Comparison of ENCODE assay signal across 15 cellular contexts in genomic region chr19:40740747-40741146, GRCh38. TPM values are rescaled to one million over a fixed set of nuclear protein-coding genes. Genes with fewer than 3 reads are reported as not detected.
DNase-seq lines count a peak whose midpoint lies in the region; ATAC-seq, FAIRE-seq and TF ChIP-seq lines count a peak whose summit lies in the region.
"Had no signal": no experiment of that assay in that cellular context is flagged by ENCODE, and none has a peak within 500 bp of the region (broad histone marks: within the 10 kb centered on the region; RNA-seq: fewer than 3 reads in every experiment).

No MANE protein-coding gene starts in this region.

- no peak for ATAC-seq in WTC11
- ATAC-seq: activated T-cell treated with anti-CD3 and anti-CD28 coated beads, Interleukin-2, amount 50 U/mL, for 72 hours had no signal

- peak overlapping the region; percentile 5 for H3K4me3 ChIP-seq in coronary artery
- H3K4me3 ChIP-seq in small intestine (ENCODE audit: low read depth in 1 of 2, low read length in 2 of 2) = no peak overlapping the region
- H3K4me3 ChIP-seq in Caco-2 (ENCODE audit: low read depth, low read length) = no peak overlapping the region
- H3K4me3 ChIP-seq: lung had no signal

- H3K36me3 ChIP-seq in small intestine (ENCODE audit: control insufficient read depth in 2 of 2, insufficient read depth in 2 of 2, low read length in 2 of 2) (peaks cover 0 to 9% of the 10 kb centered on the region in 2 donors), Caco-2 (ENCODE audit: control insufficient read depth, insufficient read depth, low read length) (peaks cover 5% of the 10 kb centered on the region)

- DNase-seq in GM03348 (ENCODE audit: low spot score) (peak; percentile 74), coronary artery (ENCODE audit: low spot score) (peak; percentile 84), hippocampal formation (lab: John Stamatoyannopoulos, UW) (peak; percentile 29 to 68), small intestine (no peak), WTC11 (ENCODE audit: low spot score) (no peak), Caco-2 (no peak), NCI-H524 treated with DMSO at 0.1 percent for 48 hours (lab: John Stamatoyannopoulos, UW) (no peak)
- no peak for DNase-seq in activated T-cell treated with anti-CD3 and anti-CD28 coated beads, Interleukin-2, amount 50 U/mL, for 48 hours
- DNase-seq: activated T-cell treated with anti-CD3 and anti-CD28 coated beads, Interleukin-2, amount 50 U/mL, for 72 hours; DMS 273 treated with DMSO at 0.1 percent for 48 hours; effector memory CD4-positive, alpha-beta T cell; MM.1S; NCI-H82 had no signal

- H3K27ac ChIP-seq in coronary artery (peak overlapping the region in 1 of 2 donors; percentile 79), small intestine (ENCODE audit: low read depth in 1 of 2, low read length in 1 of 2) (peak overlapping the region; percentile 2 to 33)

- CTCF ChIA-PET in WTC11 (lab: Charles Lee) (interaction anchor here (1.0 to 1.6 kb wide), 3 partner anchors 38 to 78 kb away, joined by 3 to 4 read pairs (median 3); partner anchors contain the start of gene EGLN2), Caco-2 (lab: Charles Lee) (no interaction called here)

- H3K4me3 Mint-ChIP-seq in WTC11 = no peak overlapping the region
- H3K4me3 Mint-ChIP-seq in Caco-2 (ENCODE audit: unreplicated experiment) = no peak overlapping the region
- H3K4me3 Mint-ChIP-seq: activated T-cell treated with anti-CD3 and anti-CD28 coated beads, Interleukin-2, amount 50 U/mL, for 72 hours had no signal

- 67 to 76% (median 72%) methylated on average over 6 of the region's 6 CpGs for WGBS in small intestine, 3 donors

- H3K9me3 ChIP-seq in small intestine (ENCODE audit: control insufficient read depth, low read depth) = no peaks in the 10 kb centered on the region
- H3K9me3 ChIP-seq in Caco-2 = no peaks in the 10 kb centered on the region

- POLR2A ChIA-PET in WTC11 (lab: Charles Lee) (no interaction called here), Caco-2 (lab: Charles Lee) (interaction anchor here (1.3 kb wide), 1 partner anchor 10 kb away, joined by 11 read pairs; the partner anchor contains the start of gene ACTMAP)

- FAIRE-seq in small intestine (lab: Jason Lieb, UNC) = no peak
- FAIRE-seq: H54 had no signal

- H3K9me3 Mint-ChIP-seq in WTC11 (no peaks in the 10 kb centered on the region), Caco-2 (ENCODE audit: unreplicated experiment) (no peaks in the 10 kb centered on the region)
- H3K9me3 Mint-ChIP-seq: activated T-cell treated with anti-CD3 and anti-CD28 coated beads, Interleukin-2, amount 50 U/mL, for 72 hours had no signal

- intact Hi-C loops in Caco-2 (cut with micrococcal nuclease; ENCODE audit: unreplicated experiment) = no loop called here

- H3K27me3 ChIP-seq in small intestine (ENCODE audit: control insufficient read depth in 2 of 2, insufficient read depth in 2 of 2, low read length in 2 of 2) = no peaks in the 10 kb centered on the region
- H3K27me3 ChIP-seq in Caco-2 (replicated peaks; ENCODE audit: control insufficient read depth, insufficient read depth, low read length) = no peaks in the 10 kb centered on the region

- H3K27ac Mint-ChIP-seq in WTC11 = no peak overlapping the region; the same call in 1 of the 2 replicates
- H3K27ac Mint-ChIP-seq in Caco-2 (ENCODE audit: unreplicated experiment) = no peak overlapping the region
- H3K27ac Mint-ChIP-seq: activated T-cell treated with anti-CD3 and anti-CD28 coated beads, Interleukin-2, amount 50 U/mL, for 72 hours had no signal

- H3K4me1 ChIP-seq in small intestine (ENCODE audit: control insufficient read depth in 2 of 2, insufficient read depth in 1 of 2, low read depth in 1 of 2, low read length in 1 of 2) (no peaks in the 10 kb centered on the region), Caco-2 (peaks cover 17% of the 10 kb centered on the region)

- BruUV-seq in Caco-2 (replicated peaks; lab: Mats Ljungman, UMichigan) = no TSS peak

- TF ChIP-seq CTCF in coronary artery (IDR thresholded peaks at IDR 0.05) (no peak), WTC11 (IDR thresholded peaks at IDR 0.05) (no peak), Caco-2 (IDR thresholded peaks at IDR 0.05; ENCODE audit: insufficient read depth in 1 of 2, low read depth in 1 of 2, low read length in 1 of 2, severe bottlenecking in 1 of 2, unreplicated experiment in 1 of 2) (no peak)

- H3K27me3 Mint-ChIP-seq in WTC11 (ENCODE audit: low read depth) (no peaks in the 10 kb centered on the region), Caco-2 (ENCODE audit: insufficient read depth, unreplicated experiment) (no peaks in the 10 kb centered on the region)

- H3K36me3 Mint-ChIP-seq in WTC11 (peaks cover 23% of the 10 kb centered on the region), Caco-2 (ENCODE audit: insufficient read depth, unreplicated experiment) (peaks cover 89% of the 10 kb centered on the region)

- H3K4me1 Mint-ChIP-seq in WTC11 (peaks cover 16% of the 10 kb centered on the region), Caco-2 (ENCODE audit: low read depth, unreplicated experiment) (peaks cover 15% of the 10 kb centered on the region)

TF ChIP-seq in WTC11, 78 proteins besides CTCF, POLR2A, EP300 and RAD21 (continues in another document):
- TF ChIP-seq AFF4 (CRISPR knock-in tag; IDR thresholded peaks at IDR 0.05; ENCODE audit: borderline replicate concordance) (no peak), SMAD4 (CRISPR knock-in tag; IDR thresholded peaks at IDR 0.05) (no peak), GABPB1 (CRISPR knock-in tag; IDR thresholded peaks at IDR 0.05) (no peak), ZNF281 (CRISPR knock-in tag; IDR thresholded peaks at IDR 0.05) (no peak), ERG (CRISPR knock-in tag; IDR thresholded peaks at IDR 0.05) (no peak)

RNA-seq across cellular contexts. Expression of gene ACTMAP, which starts 9.5 kb away (rescaled TPM):
- 10 to 100 TPM; 12.1 to 27.5 (median 19.5) TPM for polyA plus RNA-seq in small intestine
- total RNA-seq in WTC11 (2021) (29.6 to 42.4 TPM (median 40.2 TPM) in 3 replicates), Caco-2 (2022) (28.0 and 29.2 TPM in 2 replicates)

RNA-seq across cellular contexts. Expression of gene SNRPA, which starts 10.3 kb away (rescaled TPM):
- polyA plus RNA-seq in small intestine = 10 to 100 TPM; 25.7 to 77.8 (median 36.7) TPM
- total RNA-seq in WTC11 (2021) = 215 to 227 TPM (median 218 TPM) in 3 replicates
- total RNA-seq in Caco-2 (2022) = 133 and 134 TPM in 2 replicates

RNA-seq across cellular contexts. Expression of gene ITPKC, which starts 23.8 kb away (rescaled TPM):
- 10 to 100 TPM; 22.7 to 26.4 (median 24.7) TPM for polyA plus RNA-seq in small intestine
- 10.4 to 13.8 TPM (median 10.6 TPM) in 3 replicates for total RNA-seq in WTC11 (2021)
- total RNA-seq in Caco-2 (2022) = 28.5 and 31.2 TPM in 2 replicates

RNA-seq across cellular contexts. Expression of gene COQ8B, which starts 24.1 kb away (rescaled TPM):
- 10 to 100 TPM; 29.2 to 45.5 (median 44.5) TPM for polyA plus RNA-seq in small intestine
- total RNA-seq in WTC11 (2021) (55.6 to 62.9 TPM (median 59.9 TPM) in 3 replicates), Caco-2 (2022) (30.9 and 35.7 TPM in 2 replicates)

RNA-seq across cellular contexts. Expression of gene MIA, which starts 34.6 kb away (rescaled TPM):
- 1 to 10 TPM in 2 of 3 donors, not detected in 1; 3.2 to 4.3 TPM for polyA plus RNA-seq in small intestine
- not detected in 3 replicates for total RNA-seq in WTC11 (2021)
- total RNA-seq in Caco-2 (2022) = 1.1 and 1.3 TPM in 2 replicates

Comparison
In these comparisons a context has a peak if more than half of its experiments do, and no peak if none do; other contexts are left out.
1. DNase-seq: peak in GM03348 (single experiment), coronary artery (single experiment) and hippocampal formation (2 of 2); none in small intestine (single experiment), activated T-cell treated with anti-CD3 and anti-CD28 coated beads, Interleukin-2, amount 50 U/mL, for 48 hours (0 of 2), WTC11 (single experiment), Caco-2 (0 of 2) and NCI-H524 treated with DMSO at 0.1 percent for 48 hours (single experiment).